ENCODE assay signal across 13 cellular contexts in the genomic region with DNA sequence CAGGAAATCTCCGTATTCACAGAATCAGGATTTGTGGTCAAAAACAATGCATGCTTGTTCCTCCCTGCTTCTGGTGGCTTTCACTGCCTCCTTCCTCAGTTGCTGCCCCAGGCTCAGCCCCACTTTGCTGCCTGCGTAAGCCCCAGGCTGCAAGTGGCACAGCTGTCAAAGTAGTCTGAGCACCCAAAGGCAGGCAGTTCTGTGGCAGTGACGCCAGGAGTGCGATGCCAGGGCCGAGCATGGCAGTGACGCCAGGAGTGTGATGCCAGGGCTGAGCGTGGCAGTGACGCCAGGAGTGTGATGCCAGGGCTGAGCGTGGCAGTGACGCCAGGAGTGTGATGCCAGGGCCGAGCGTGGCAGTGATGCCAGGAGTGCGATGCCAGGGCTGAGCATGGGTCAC.
DNase-seq lines count a peak whose midpoint lies in the region; ATAC-seq and TF ChIP-seq lines count a peak whose summit lies in the region.
"Had no signal": no experiment of that assay in that cellular context is flagged by ENCODE, and none has a peak within 500 bp of the region (broad histone marks: within the 10 kb centered on the region; RNA-seq: fewer than 3 reads in every experiment).

No MANE protein-coding gene starts in this region.

- no peak overlapping the region for H3K9ac ChIP-seq in SK-N-MC (ENCODE audit: insufficient read length)
- H3K9ac ChIP-seq in GM23248, result no peak overlapping the region

- in situ Hi-C loops in GM23248 (cut with MboI), result no loop called here

- H3K27me3 ChIP-seq in GM23248 (replicated peaks; ENCODE audit: insufficient read depth), result no peaks in the 10 kb centered on the region
- H3K27me3 ChIP-seq: ovary had no signal

- peak; percentile 5 for DNase-seq in SK-N-MC (ENCODE audit: low read depth, low spot score)
- DNase-seq in activated CD4-positive, alpha-beta memory T cell treated with anti-CD3 and anti-CD28 coated beads for 36 hours, result peak; percentile 54
- DNase-seq in activated naive CD8-positive, alpha-beta T cell treated with anti-CD3 and anti-CD28 coated beads, Interleukin-2, amount 10 ng/mL, durations not matched to agents 7 days and 5 days, result peak; percentile 50
- peak; percentile 67 for DNase-seq in osteocyte (ENCODE audit: extremely low spot score, unreplicated experiment)
- no peak for DNase-seq in GM23248
- DNase-seq in GDM1 (lab: John Stamatoyannopoulos, UW), result no peak
- no peak for DNase-seq in GOT3 (lab: John Stamatoyannopoulos, UW)
- DNase-seq: immature natural killer cell, NCI-H1048, NCI-H774, ovary, RPMI8226 had no signal

- H3K27ac ChIP-seq in SK-N-MC (no peak overlapping the region), GM23248 (no peak overlapping the region)
- H3K27ac ChIP-seq: C4-2B, ovary had no signal

- POLR2A ChIA-PET in activated CD4-positive, alpha-beta memory T cell treated with anti-CD3 and anti-CD28 coated beads for 36 hours (lab: Charles Lee), result interaction anchor here (1.2 to 2.3 kb wide), 3 partner anchors 62 to 86 kb away, joined by 4 to 5 read pairs (median 4); a partner anchor contains a TSS
- POLR2A ChIA-PET in activated naive CD8-positive, alpha-beta T cell treated with anti-CD3 and anti-CD28 coated beads, Interleukin-2, amount 10 ng/mL, durations not matched to agents 7 days and 5 days (lab: Charles Lee), result interaction anchor here (0.8 to 1.7 kb wide), 4 partner anchors 51 to 117 kb away, joined by 3 to 7 read pairs (median 3); no protein-coding TSS in a partner anchor

- no peaks in the 10 kb centered on the region for H3K79me2 ChIP-seq in GM23248 (ENCODE audit: insufficient read depth)

- H3F3A ChIP-seq in GM23248 (ENCODE audit: insufficient read depth), result no peaks in the 10 kb centered on the region

- H3K4me3 Mint-ChIP-seq in activated CD4-positive, alpha-beta memory T cell treated with anti-CD3 and anti-CD28 coated beads for 36 hours, result no peak overlapping the region
- H3K4me3 Mint-ChIP-seq in activated naive CD8-positive, alpha-beta T cell treated with anti-CD3 and anti-CD28 coated beads, Interleukin-2, amount 10 ng/mL, durations not matched to agents 7 days and 5 days, result peak overlapping the region; percentile 31
- no peak overlapping the region for H3K4me3 Mint-ChIP-seq in osteocyte (ENCODE audit: unreplicated experiment)

- no peaks in the 10 kb centered on the region for H3K9me3 Mint-ChIP-seq in activated CD4-positive, alpha-beta memory T cell treated with anti-CD3 and anti-CD28 coated beads for 36 hours
- H3K9me3 Mint-ChIP-seq in activated naive CD8-positive, alpha-beta T cell treated with anti-CD3 and anti-CD28 coated beads, Interleukin-2, amount 10 ng/mL, durations not matched to agents 7 days and 5 days, result no peaks in the 10 kb centered on the region
- no peaks in the 10 kb centered on the region for H3K9me3 Mint-ChIP-seq in osteocyte (ENCODE audit: unreplicated experiment)
- H3K9me3 Mint-ChIP-seq: immature natural killer cell had no signal

- H3K4me1 ChIP-seq in GM23248 (ENCODE audit: insufficient read depth), result no peaks in the 10 kb centered on the region

- no peak overlapping the region for H3K4me2 ChIP-seq in GM23248 (ENCODE audit: unreplicated experiment)

- H4K20me1 ChIP-seq in GM23248 (ENCODE audit: insufficient read depth), result no peaks in the 10 kb centered on the region

- H3K36me3 ChIP-seq in SK-N-MC (ENCODE audit: insufficient read depth, low read length), result no peaks in the 10 kb centered on the region
- H3K36me3 ChIP-seq in GM23248 (ENCODE audit: low read depth), result no peaks in the 10 kb centered on the region
- H3K36me3 ChIP-seq: ovary had no signal

- ATAC-seq in activated naive CD8-positive, alpha-beta T cell treated with anti-CD3 and anti-CD28 coated beads, Interleukin-2, amount 10 ng/mL, durations not matched to agents 7 days and 5 days (ENCODE audit: low read depth), result peak; percentile 12

- no peaks in the 10 kb centered on the region for H3K9me3 ChIP-seq in SK-N-MC (ENCODE audit: low read depth, low read length)
- H3K9me3 ChIP-seq in GM23248 (ENCODE audit: low read depth), result no peaks in the 10 kb centered on the region
- H3K9me3 ChIP-seq: ovary had no signal

- H3K27me3 Mint-ChIP-seq in activated CD4-positive, alpha-beta memory T cell treated with anti-CD3 and anti-CD28 coated beads for 36 hours, result no peaks in the 10 kb centered on the region
- no peaks in the 10 kb centered on the region for H3K27me3 Mint-ChIP-seq in activated naive CD8-positive, alpha-beta T cell treated with anti-CD3 and anti-CD28 coated beads, Interleukin-2, amount 10 ng/mL, durations not matched to agents 7 days and 5 days
- no peaks in the 10 kb centered on the region for H3K27me3 Mint-ChIP-seq in osteocyte (ENCODE audit: unreplicated experiment)

- intact Hi-C loops in activated CD4-positive, alpha-beta memory T cell treated with anti-CD3 and anti-CD28 coated beads for 36 hours (cut with micrococcal nuclease), result loop anchor here (5.0 kb wide), 1 partner anchor 182 kb away; a partner anchor contains a TSS

- H2AFZ ChIP-seq in GM23248, result no peak overlapping the region

- H3K4me3 ChIP-seq in SK-N-MC (no peak overlapping the region), GM23248 (no peak overlapping the region)
- H3K4me3 ChIP-seq: ovary had no signal

- H3K36me3 Mint-ChIP-seq in activated CD4-positive, alpha-beta memory T cell treated with anti-CD3 and anti-CD28 coated beads for 36 hours, result peaks cover 27% of the 10 kb centered on the region
- peaks cover 31% of the 10 kb centered on the region for H3K36me3 Mint-ChIP-seq in activated naive CD8-positive, alpha-beta T cell treated with anti-CD3 and anti-CD28 coated beads, Interleukin-2, amount 10 ng/mL, durations not matched to agents 7 days and 5 days
- H3K36me3 Mint-ChIP-seq in osteocyte (ENCODE audit: unreplicated experiment), result peaks cover 13% of the 10 kb centered on the region

- H3K4me1 Mint-ChIP-seq in activated CD4-positive, alpha-beta memory T cell treated with anti-CD3 and anti-CD28 coated beads for 36 hours (ENCODE audit: low read depth), result peaks cover 90% of the 10 kb centered on the region
- H3K4me1 Mint-ChIP-seq in activated naive CD8-positive, alpha-beta T cell treated with anti-CD3 and anti-CD28 coated beads, Interleukin-2, amount 10 ng/mL, durations not matched to agents 7 days and 5 days, result peaks cover 68% of the 10 kb centered on the region
- peaks cover 10% of the 10 kb centered on the region for H3K4me1 Mint-ChIP-seq in osteocyte (ENCODE audit: unreplicated experiment)

- 88 to 90% methylated on average over 9 to 13 of the region's 13 CpGs for WGBS in GM23248 (ENCODE audit: low coverage in 1 of 2, low lambda C conversion rate in 2 of 2, missing lambda C conversion rate in 2 of 2), 2 experiments

- no peak for TF ChIP-seq CTCF in osteocyte (IDR thresholded peaks at IDR 0.05)

- no peaks in the 10 kb centered on the region for H3K9me2 ChIP-seq in GM23248 (ENCODE audit: insufficient read depth)

- CTCF ChIA-PET in activated CD4-positive, alpha-beta memory T cell treated with anti-CD3 and anti-CD28 coated beads for 36 hours (lab: Charles Lee), result interaction anchor here (0.9 to 12.9 kb wide), 4 partner anchors 11 to 118 kb away, joined by 3 to 290 read pairs (median 25); no protein-coding TSS in a partner anchor

- H3K27ac Mint-ChIP-seq in activated CD4-positive, alpha-beta memory T cell treated with anti-CD3 and anti-CD28 coated beads for 36 hours, result peak overlapping the region; percentile 34
- peak overlapping the region; percentile 88 for H3K27ac Mint-ChIP-seq in activated naive CD8-positive, alpha-beta T cell treated with anti-CD3 and anti-CD28 coated beads, Interleukin-2, amount 10 ng/mL, durations not matched to agents 7 days and 5 days
- no peak overlapping the region for H3K27ac Mint-ChIP-seq in osteocyte (ENCODE audit: unreplicated experiment)

Comparison
In these comparisons a context has a peak if more than half of its experiments do, and no peak if none do; other contexts are left out.
1. DNase-seq: peak in SK-N-MC (single experiment), activated CD4-positive, alpha-beta memory T cell treated with anti-CD3 and anti-CD28 coated beads for 36 hours (single experiment), activated naive CD8-positive, alpha-beta T cell treated with anti-CD3 and anti-CD28 coated beads, Interleukin-2, amount 10 ng/mL, durations not matched to agents 7 days and 5 days (single experiment) and osteocyte (single experiment); none in GM23248 (single experiment), GDM1 (single experiment) and GOT3 (single experiment).